In the genomic region with DNA sequence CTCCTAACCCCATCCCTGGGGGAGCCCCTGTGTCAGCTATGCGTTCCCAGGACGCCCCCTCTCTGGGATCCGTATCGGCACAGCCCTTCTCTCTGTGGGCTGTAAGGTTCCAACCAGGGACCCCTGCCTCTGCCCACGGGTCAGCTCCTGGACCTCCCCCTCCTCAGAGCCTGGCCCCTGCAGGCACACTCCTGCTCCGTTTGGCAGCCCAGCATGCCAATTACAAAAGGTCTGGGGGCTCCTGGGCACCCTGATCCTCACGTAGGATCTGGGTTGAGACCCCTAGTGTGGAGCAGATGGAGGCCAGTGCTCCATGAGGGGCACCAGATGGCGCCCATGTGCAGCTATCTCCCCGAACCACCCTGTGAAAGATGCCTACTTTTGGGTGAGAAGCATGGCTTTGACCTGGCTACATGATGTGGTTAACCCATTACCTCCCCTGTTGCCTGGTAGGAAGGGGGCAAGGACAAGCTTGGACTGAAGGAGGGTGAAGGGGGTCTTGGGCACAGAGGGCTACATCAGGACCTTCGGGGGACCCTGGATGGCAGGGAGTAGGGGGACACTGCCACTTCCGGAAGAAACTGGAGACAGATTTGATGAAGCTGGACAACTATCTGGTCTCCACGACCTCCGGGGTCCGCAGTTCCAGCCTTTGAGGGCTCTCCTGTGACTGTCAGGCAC, we compare ENCODE assay signal across 9 cellular contexts. TPM values are rescaled to one million over a fixed set of nuclear protein-coding genes. Genes with fewer than 3 reads are reported as not detected.
DNase-seq lines count a peak whose midpoint lies in the region; ATAC-seq and TF ChIP-seq lines count a peak whose summit lies in the region.
"Had no signal": no experiment of that assay in that cellular context is flagged by ENCODE, and none has a peak within 500 bp of the region (broad histone marks: within the 10 kb centered on the region; RNA-seq: fewer than 3 reads in every experiment).

No MANE protein-coding gene starts in this region.

- no peaks in the 10 kb centered on the region for H3K9me3 ChIP-seq in BLaER1 treated with 17β-estradiol and CSF1 and Interleukin-3, amounts not matched to agents 10 nM and 100 nM (replicated peaks in 1 of 11)
- no peaks in the 10 kb centered on the region for H3K9me3 ChIP-seq in spleen

- peak overlapping the region in 10 of 11 experiments; percentile 48 to 76 (median 67); a peak in 13 of 22 replicates for H3K9ac ChIP-seq in BLaER1 treated with 17β-estradiol and CSF1 and Interleukin-3, amounts not matched to agents 10 nM and 100 nM

- H2AFZ ChIP-seq in GM23338 = no peak overlapping the region

- intact Hi-C loops in spleen (cut with DNase I; ENCODE audit: low total_unique reads) = loop anchor here (5.0 kb wide), 1 partner anchor 100 kb away; no protein-coding TSS in a partner anchor

- H3K27me3 Mint-ChIP-seq in GM23338 (ENCODE audit: insufficient read depth, low read depth, poor library complexity) = peaks cover 21% of the 10 kb centered on the region

- TF ChIP-seq POLR2A in spleen (IDR thresholded peaks at IDR 0.05) = no peak

- peak overlapping the region in 4 of 10 experiments; percentile 13 to 38 (median 34); a peak in 6 of 20 replicates for H3K4me3 ChIP-seq in BLaER1 treated with 17β-estradiol and CSF1 and Interleukin-3, amounts not matched to agents 10 nM and 100 nM
- H3K4me3 ChIP-seq in GM23338 (peak overlapping the region; percentile 42), foreskin fibroblast (ENCODE audit: low read depth in 1 of 2, low read length in 2 of 2) (peak overlapping the region in 1 of 2 donors; percentile 40), spleen (peak overlapping the region in 3 of 8 donors; percentile 15 to 62 (median 30))

- H3F3A ChIP-seq in GM23338 (replicated peaks; ENCODE audit: low read depth) = peaks cover 3% of the 10 kb centered on the region; the same call in 1 of the 2 replicates

- H3K9me2 ChIP-seq in GM23338 (ENCODE audit: insufficient read depth) = no peaks in the 10 kb centered on the region

- peak overlapping the region; percentile 24; the same call in 1 of the 3 replicates for H3K4me3 Mint-ChIP-seq in GM23338

- H3K27ac Mint-ChIP-seq in GM23338 = no peak overlapping the region

- peaks cover 0 to 28% (median 18%) of the 10 kb centered on the region in 11 experiments; a peak in 16 of 22 replicates for H3K36me3 ChIP-seq in BLaER1 treated with 17β-estradiol and CSF1 and Interleukin-3, amounts not matched to agents 10 nM and 100 nM
- no peaks in the 10 kb centered on the region for H3K36me3 ChIP-seq in GM23338 (ENCODE audit: insufficient read depth)
- peaks cover 0 to 26% (median 4%) of the 10 kb centered on the region in 6 donors for H3K36me3 ChIP-seq in spleen

- no peaks in the 10 kb centered on the region for H3K79me2 ChIP-seq in GM23338 (replicated peaks; ENCODE audit: insufficient read depth)

- no peaks in the 10 kb centered on the region; the same call in 2 of the 3 replicates for H3K9me3 Mint-ChIP-seq in GM23338

- H4K20me1 ChIP-seq in BLaER1 treated with 17β-estradiol and CSF1 and Interleukin-3, amounts not matched to agents 10 nM and 100 nM = peaks cover 0 to 47% (median 0%) of the 10 kb centered on the region in 11 experiments; a peak in 6 of 22 replicates
- no peaks in the 10 kb centered on the region for H4K20me1 ChIP-seq in GM23338 (replicated peaks; ENCODE audit: insufficient read depth)

- H3K4me1 Mint-ChIP-seq in GM23338 = peaks cover 42% of the 10 kb centered on the region

- H3K27ac ChIP-seq in BLaER1 treated with 17β-estradiol and CSF1 and Interleukin-3, amounts not matched to agents 10 nM and 100 nM = peak overlapping the region in 10 of 11 experiments; percentile 60 to 76 (median 70); a peak in 18 of 22 replicates
- H3K27ac ChIP-seq in GM23338 (ENCODE audit: low read depth) = no peak overlapping the region
- peak overlapping the region in 7 of 8 donors; percentile 59 to 94 (median 91) for H3K27ac ChIP-seq in spleen

- DNase-seq in GM23338 (ENCODE audit: low spot score) = peak; percentile 58
- peak; percentile 49 for DNase-seq in UCSD-AML1 (lab: John Stamatoyannopoulos, UW; ENCODE audit: unreplicated experiment)
- DNase-seq in foreskin fibroblast = peak in 1 of 2 donors; percentile 17
- DNase-seq in spleen = peak; percentile 85
- DNase-seq in SW480 (ENCODE audit: low spot score) = no peak

- H3K36me3 Mint-ChIP-seq in GM23338 (ENCODE audit: low read depth) = peaks cover 14% of the 10 kb centered on the region

- peak; percentile 56 for ATAC-seq in GM23338
- no peak for ATAC-seq in GM19452 (IDR thresholded peaks at IDR 0.05; ENCODE audit: unreplicated experiment)
- ATAC-seq in GM21360 (IDR thresholded peaks at IDR 0.05; ENCODE audit: unreplicated experiment) = no peak

- H3K4me1 ChIP-seq in BLaER1 treated with 17β-estradiol and CSF1 and Interleukin-3, amounts not matched to agents 10 nM and 100 nM = peaks cover 32 to 85% (median 47%) of the 10 kb centered on the region in 10 experiments
- peaks cover 23% of the 10 kb centered on the region; the same call in 1 of the 2 replicates for H3K4me1 ChIP-seq in GM23338 (ENCODE audit: insufficient read depth)
- H3K4me1 ChIP-seq in spleen = peaks cover 6 to 55% (median 26%) of the 10 kb centered on the region in 6 donors

- H3K4me2 ChIP-seq in BLaER1 treated with 17β-estradiol and CSF1 and Interleukin-3, amounts not matched to agents 10 nM and 100 nM = peak overlapping the region; percentile 61 to 89 (median 80)
- H3K4me2 ChIP-seq in GM23338 = peak overlapping the region; percentile 70

- TF ChIP-seq CTCF in GM23338 (conservative IDR thresholded peaks at IDR 0.05; ENCODE audit: low read depth in 2 of 2) = peak; percentile 57 to 73
- TF ChIP-seq CTCF in foreskin fibroblast (IDR thresholded peaks at IDR 0.05; ENCODE audit: low read depth, low read length) = peak; percentile 12
- peak in 7 of 11 experiments; percentile 27 to 50 (median 34) for TF ChIP-seq CTCF in spleen (IDR thresholded peaks at IDR 0.05 in 8 of 11, conservative IDR thresholded peaks at IDR 0.05 in 3 of 11)

- 61 to 66% (median 65%) methylated on average over 13 to 14 of the region's 14 CpGs for WGBS in spleen, 5 donors

- peaks cover 0 to 10% (median 0%) of the 10 kb centered on the region in 11 experiments; a peak in 4 of 22 replicates for H3K27me3 ChIP-seq in BLaER1 treated with 17β-estradiol and CSF1 and Interleukin-3, amounts not matched to agents 10 nM and 100 nM
- H3K27me3 ChIP-seq in GM23338 (ENCODE audit: insufficient read depth) (peaks cover 4% of the 10 kb centered on the region; the same call in 1 of the 2 replicates), spleen (replicated peaks in 1 of 7) (no peaks in the 10 kb centered on the region)

TF ChIP-seq in GM23338, 12 proteins besides CTCF, POLR2A, EP300 and RAD21 (continues in another document):
- TF ChIP-seq, protein P1, sequence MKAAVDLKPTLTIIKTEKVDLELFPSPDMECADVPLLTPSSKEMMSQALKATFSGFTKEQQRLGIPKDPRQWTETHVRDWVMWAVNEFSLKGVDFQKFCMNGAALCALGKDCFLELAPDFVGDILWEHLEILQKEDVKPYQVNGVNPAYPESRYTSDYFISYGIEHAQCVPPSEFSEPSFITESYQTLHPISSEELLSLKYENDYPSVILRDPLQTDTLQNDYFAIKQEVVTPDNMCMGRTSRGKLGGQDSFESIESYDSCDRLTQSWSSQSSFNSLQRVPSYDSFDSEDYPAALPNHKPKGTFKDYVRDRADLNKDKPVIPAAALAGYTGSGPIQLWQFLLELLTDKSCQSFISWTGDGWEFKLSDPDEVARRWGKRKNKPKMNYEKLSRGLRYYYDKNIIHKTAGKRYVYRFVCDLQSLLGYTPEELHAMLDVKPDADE (IDR thresholded peaks at IDR 0.05) = no peak
- TF ChIP-seq CREB1 (CRISPR knock-in tag; IDR thresholded peaks at IDR 0.05; ENCODE audit: low read depth) (no peak), ZNF114 (CRISPR knock-in tag; IDR thresholded peaks at IDR 0.05) (no peak), POLR2AphosphoS5 (IDR thresholded peaks at IDR 0.05; ENCODE audit: low read depth) (no peak), REST (IDR thresholded peaks at IDR 0.05; ENCODE audit: unreplicated experiment) (no peak), EZH2 (IDR thresholded peaks at IDR 0.05; ENCODE audit: low read depth, unreplicated experiment) (no peak), STAT1 (IDR thresholded peaks at IDR 0.05; ENCODE audit: unreplicated experiment) (no peak), ZNF331 (CRISPR knock-in tag; IDR thresholded peaks at IDR 0.05; ENCODE audit: low read depth) (no peak), NANOG (IDR thresholded peaks at IDR 0.05; ENCODE audit: borderline replicate concordance) (no peak), JUNB (IDR thresholded peaks at IDR 0.05; ENCODE audit: unreplicated experiment) (no peak)

RNA-seq across cellular contexts. Expression of gene TACR2, which starts 9.0 kb away (rescaled TPM):
- total RNA-seq in GM23338 (2014; rRNA removed; shearing (Covaris generic)) = 0.54 TPM in 1 of 2 replicates, not detected in the other
- polyA plus RNA-seq in GM23338 (2016; fragmentation: Nextera tagmentation; extraction: Ambion mirVana) (not detected in 2 replicates), spleen (under 1 TPM; 0.15 to 0.36 (median 0.26) TPM)
- under 1 TPM in 3 of 7 donors, not detected in 4; 0.25 to 0.52 (median 0.34) TPM for total RNA-seq in spleen
- total RNA-seq: HT1080 had no signal

RNA-seq across cellular contexts. Expression of gene TSPAN15, which starts 43.5 kb away (rescaled TPM):
- 10.1 and 12.5 TPM in 2 replicates for total RNA-seq in GM23338 (2014; rRNA removed; shearing (Covaris generic))
- 6.6 TPM in 2 replicates for polyA plus RNA-seq in GM23338 (2016; fragmentation: Nextera tagmentation; extraction: Ambion mirVana)
- 10 to 100 TPM; 23.8 to 68.4 (median 50.0) TPM for total RNA-seq in spleen
- polyA plus RNA-seq in spleen = 10 to 100 TPM; 13.5 to 28.2 (median 14.5) TPM

Comparison
In these comparisons a context has a peak if more than half of its experiments do, and no peak if none do; other contexts are left out.
1. CTCF ChIP-seq: peak in every context shown above with its lines; median percentile 65 in GM23338; 34 in spleen; 12 in foreskin fibroblast.